ENCODE assay signal across 20 cellular contexts in the genomic region with DNA sequence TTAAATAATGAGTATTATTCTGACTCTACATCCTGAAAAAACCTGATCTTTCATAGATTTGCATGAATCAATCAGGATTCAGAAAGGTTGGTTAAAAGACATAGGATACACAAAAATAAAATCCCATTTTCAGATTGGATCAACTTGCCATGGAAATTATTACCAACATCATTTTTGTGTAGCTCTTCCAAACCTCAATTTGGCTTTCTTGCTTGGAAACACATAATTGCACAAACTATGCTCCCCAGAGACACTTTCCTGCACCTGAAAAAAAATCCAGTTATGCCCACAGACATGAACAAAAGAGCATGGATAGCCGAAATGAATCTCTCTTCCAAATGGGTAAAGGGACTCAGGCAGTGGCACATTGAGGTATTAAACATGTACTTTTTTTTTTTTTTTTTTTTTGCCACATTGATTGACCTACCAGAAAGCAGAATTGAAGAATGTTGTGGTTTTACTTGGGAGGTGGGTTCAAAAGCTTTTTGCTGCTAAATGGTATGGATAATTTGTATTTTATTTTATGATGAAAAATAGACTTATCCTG.
"Had no signal": no experiment of that assay in that cellular context is flagged by ENCODE, and none has a peak within 500 bp of the region (broad histone marks: within the 10 kb centered on the region; RNA-seq: fewer than 3 reads in every experiment).

No MANE protein-coding gene starts in this region.

- H3K4me3 Mint-ChIP-seq: naive B cell; nephron; stimulated activated naive B cell treated with anti-CD40 and anti-IgM and Interleukin-4, amounts not matched to agents 10 μg/mL and 1 μg/mL and 100 μg/mL, for 72 hours; stimulated activated naive CD8-positive, alpha-beta T cell treated with anti-CD3 and anti-CD28 coated beads, Interleukin-15, amount 100 ng/mL, for 72 hours had no signal

- H3K4me1 Mint-ChIP-seq: naive B cell; stimulated activated naive B cell treated with anti-CD40 and anti-IgM and Interleukin-4, amounts not matched to agents 10 μg/mL and 1 μg/mL and 100 μg/mL, for 72 hours; stimulated activated naive CD8-positive, alpha-beta T cell treated with anti-CD3 and anti-CD28 coated beads, Interleukin-15, amount 100 ng/mL, for 72 hours had no signal

- H3K4me1 ChIP-seq: foreskin keratinocyte, sigmoid colon, testis had no signal

- H3K4me3 ChIP-seq: coronary artery, hepatocyte, lung, sigmoid colon, skin epidermis, testis, tibial nerve had no signal

- H3K79me2 ChIP-seq: hepatocyte had no signal

- H3K27me3 ChIP-seq: foreskin keratinocyte, hepatocyte, neutrophil, sigmoid colon, testis, tibial nerve had no signal

- H3K27ac ChIP-seq: coronary artery, foreskin keratinocyte, neutrophil, sigmoid colon, skin epidermis, testis, tibial nerve had no signal

- H3K36me3 ChIP-seq: neutrophil, sigmoid colon, tibial nerve had no signal

- H3K36me3 Mint-ChIP-seq: naive B cell; stimulated activated naive B cell treated with anti-CD40 and anti-IgM and Interleukin-4, amounts not matched to agents 10 μg/mL and 1 μg/mL and 100 μg/mL, for 72 hours had no signal

- DNase-seq: effector CD4-positive, alpha-beta T cell; foreskin keratinocyte; left colon; left ventricle myocardium superior; mesenchymal stem cell; naive B cell; posterior cingulate gyrus; sigmoid colon; stimulated activated CD4-positive, alpha-beta T cell treated with anti-CD3 and anti-CD28 coated beads, Interleukin-2, amount 100 ng/mL, for 24 hours; stimulated activated CD4-positive, alpha-beta T cell treated with anti-CD3 and anti-CD28 coated beads, Interleukin-4, amount 100 ng/mL, for 4 hours; stimulated activated naive B cell treated with anti-CD40 and anti-IgM and Interleukin-4, amounts not matched to agents 10 μg/mL and 1 μg/mL and 100 μg/mL, for 72 hours; stimulated activated naive CD8-positive, alpha-beta T cell treated with anti-CD3 and anti-CD28 coated beads, Interleukin-15, amount 100 ng/mL, for 72 hours; testis had no signal

- H3K27ac Mint-ChIP-seq: naive B cell; stimulated activated naive B cell treated with anti-CD40 and anti-IgM and Interleukin-4, amounts not matched to agents 10 μg/mL and 1 μg/mL and 100 μg/mL, for 72 hours; stimulated activated naive CD8-positive, alpha-beta T cell treated with anti-CD3 and anti-CD28 coated beads, Interleukin-15, amount 100 ng/mL, for 72 hours had no signal

- H2AFZ ChIP-seq: hepatocyte had no signal

- ATAC-seq: foreskin keratinocyte; left colon; left ventricle myocardium superior; stimulated activated naive B cell treated with anti-CD40 and anti-IgM and Interleukin-4, amounts not matched to agents 10 μg/mL and 1 μg/mL and 100 μg/mL, for 72 hours; stimulated activated naive CD8-positive, alpha-beta T cell treated with anti-CD3 and anti-CD28 coated beads, Interleukin-15, amount 100 ng/mL, for 72 hours had no signal
